ENCODE assay signal across 8 cellular contexts in the genomic region with DNA sequence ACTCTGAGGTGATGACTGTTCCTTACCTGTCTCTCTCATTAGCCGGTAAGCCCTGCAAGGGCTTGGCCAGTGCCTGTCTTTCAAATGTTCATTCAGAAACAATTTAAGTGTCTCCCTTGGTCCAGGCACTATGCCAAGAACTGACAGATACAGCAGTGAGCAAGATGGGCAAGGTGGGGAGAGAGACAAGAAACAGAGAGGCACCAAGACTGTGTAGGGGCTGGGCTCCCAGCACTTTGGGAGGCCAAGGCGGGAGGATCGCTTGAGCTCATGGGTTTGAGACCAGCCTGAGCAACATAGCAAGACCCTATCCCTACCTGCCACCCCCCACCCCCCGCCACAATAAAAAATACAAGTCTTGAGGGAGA. TPM values are rescaled to one million over a fixed set of nuclear protein-coding genes. Genes with fewer than 3 reads are reported as not detected.
A peak's percentile ranks its signal among the peaks of the same experiment; 100 is the strongest.
DNase-seq lines count a peak whose midpoint lies in the region; ATAC-seq, FAIRE-seq and TF ChIP-seq lines count a peak whose summit lies in the region.

No MANE protein-coding gene starts in this region.

- H2AFZ ChIP-seq in MM.1S (ENCODE audit: low read length) (0 out of 2 replicates have a peak overlapping the region, but pooled peaks have one; percentile 73), K562 (ENCODE audit: low read depth, low read length) (peak overlapping the region; percentile 78)

- no peaks in the 10 kb centered on the region for H3K9me1 ChIP-seq in K562 (ENCODE audit: control insufficient read depth, insufficient read depth, low read length)

- no peak for DNase-seq in GM12864 (ENCODE audit: low read depth)
- DNase-seq in MM.1S = no peak
- DNase-seq in K562 (ENCODE audit: extremely low read depth in 1 of 4, low spot score in 3 of 4) = peak; percentile 37 to 77 (median 40)
- no peak for DNase-seq in natural killer cell
- DNase-seq in NCI-H187 treated with DMSO at 0.1 percent for 48 hours (lab: John Stamatoyannopoulos, UW) = no peak
- no peak for DNase-seq in NCI-H1436 (lab: John Stamatoyannopoulos, UW)
- no peak for DNase-seq in effector CD4-positive, alpha-beta T cell

- FAIRE-seq in K562 (lab: Jason Lieb, UNC) = peak; percentile 84

- ATAC-seq in K562 (peak; percentile 40), natural killer cell (no peak), HG02763 (IDR thresholded peaks at IDR 0.05; ENCODE audit: unreplicated experiment) (no peak)

- H3K4me1 ChIP-seq in MM.1S (ENCODE audit: low read length) (peaks cover 28% of the 10 kb centered on the region), K562 (replicated peaks in 1 of 2; ENCODE audit: control insufficient read depth in 2 of 2, insufficient read depth in 2 of 2, low read length in 2 of 2) (peaks cover 29 to 35% of the 10 kb centered on the region in 2 experiments; a peak in 4 of 5 replicates)

- no peak for TF ChIP-seq EP300 in K562 (IDR thresholded peaks at IDR 0.05; ENCODE audit: low read length)

- H3K4me3 ChIP-seq in GM12864 (ENCODE audit: low read depth, low read length) = peak overlapping the region; percentile 83
- H3K4me3 ChIP-seq in MM.1S (ENCODE audit: low read length) = peak overlapping the region; percentile 80
- H3K4me3 ChIP-seq in K562 = peak overlapping the region; percentile 50

- H3K9ac ChIP-seq in MM.1S (ENCODE audit: low read length) = peak overlapping the region; percentile 89
- peak overlapping the region; percentile 97 to 98 for H3K9ac ChIP-seq in K562 (ENCODE audit: insufficient read depth in 1 of 2, low read depth in 2 of 2, low read length in 2 of 2)

- in situ Hi-C loops in K562 (cut with MboI) = no loop called here

- CTCF ChIA-PET in K562 (lab: Yijun Ruan, JAX; ENCODE audit: low intra/inter-chr PET ratio) = no interaction called here

- H3K9me2 ChIP-seq in MM.1S (replicated peaks; ENCODE audit: insufficient read depth, low read length) = no peaks in the 10 kb centered on the region

- H3K36me3 Mint-ChIP-seq in natural killer cell = no peaks in the 10 kb centered on the region

- H3K36me3 ChIP-seq in MM.1S (replicated peaks; ENCODE audit: insufficient read depth, low read length) = no peaks in the 10 kb centered on the region
- peaks cover 25% of the 10 kb centered on the region for H3K36me3 ChIP-seq in K562 (ENCODE audit: control insufficient read depth, insufficient read depth, low read length)

- no peaks in the 10 kb centered on the region for H4K20me1 ChIP-seq in MM.1S (ENCODE audit: insufficient read depth, low read length)
- H4K20me1 ChIP-seq in K562 (replicated peaks; ENCODE audit: control insufficient read depth, insufficient read depth, low read length) = no peaks in the 10 kb centered on the region

- peak overlapping the region; percentile 89 for H3K4me2 ChIP-seq in MM.1S (ENCODE audit: low read depth, low read length)
- peak overlapping the region; percentile 84 for H3K4me2 ChIP-seq in K562 (ENCODE audit: insufficient read depth, low read length)

- H3K4me3 Mint-ChIP-seq in natural killer cell = peak overlapping the region; percentile 86

- H3K9me3 ChIP-seq in MM.1S (replicated peaks; ENCODE audit: insufficient read depth, low read length) = no peaks in the 10 kb centered on the region
- H3K9me3 ChIP-seq in K562 (replicated peaks; ENCODE audit: control insufficient read depth, insufficient read depth, low read depth, low read length) = no peaks in the 10 kb centered on the region

- TF ChIP-seq CTCF in GM12864 (IDR thresholded peaks at IDR 0.05; ENCODE audit: low read depth, low read length, missing control alignments) (no peak), MM.1S (IDR thresholded peaks at IDR 0.05; ENCODE audit: low read length) (no peak), K562 (IDR thresholded peaks at IDR 0.05 in 2 of 3, conservative IDR thresholded peaks at IDR 0.05 in 1 of 3; ENCODE audit: insufficient read depth in 2 of 3, low read depth in 1 of 3, low read length in 3 of 3) (no peak), natural killer cell (IDR thresholded peaks at IDR 0.05) (no peak)

- peak overlapping the region; percentile 73 to 84 for H3K27ac Mint-ChIP-seq in natural killer cell

- H3K4me1 Mint-ChIP-seq in natural killer cell = peaks cover 5 to 13% of the 10 kb centered on the region in 2 donors

- no TSS peak for BruUV-seq in K562 (replicated peaks; lab: Mats Ljungman, UMichigan)

- H3K27me3 Mint-ChIP-seq in natural killer cell (ENCODE audit: low read depth in 2 of 2) = no peaks in the 10 kb centered on the region

- H3K9me3 Mint-ChIP-seq in natural killer cell = no peaks in the 10 kb centered on the region

- H3F3A ChIP-seq in MM.1S (ENCODE audit: insufficient read depth, low read length) = peaks cover 28% of the 10 kb centered on the region

- H3K79me2 ChIP-seq in MM.1S (ENCODE audit: low read length) (peaks cover 15% of the 10 kb centered on the region), K562 (ENCODE audit: control insufficient read depth, insufficient read depth, low read length) (peaks cover 7% of the 10 kb centered on the region; the same call in 2 of the 3 replicates)

- POLR2A ChIA-PET in K562 (lab: Yijun Ruan, JAX) = interaction anchor here (0.6 kb wide), 1 partner anchor 68 kb away, joined by 3 read pairs; no protein-coding TSS in a partner anchor

- no peak for TF ChIP-seq POLR2A in K562 (conservative IDR thresholded peaks at IDR 0.05)

- no peak for TF ChIP-seq RAD21 in K562 (CRISPR knock-in tag; conservative IDR thresholded peaks at IDR 0.05 in 1 of 2, IDR thresholded peaks at IDR 0.05 in 1 of 2)

- H3K27ac ChIP-seq in MM.1S (ENCODE audit: low read length) = no peak overlapping the region; the same call in 1 of the 2 replicates
- peak overlapping the region; percentile 96 for H3K27ac ChIP-seq in K562 (ENCODE audit: extremely low read depth, low read depth, low read length)

- intact Hi-C loops in K562 (cut with micrococcal nuclease) (no loop called here), natural killer cell (cut with micrococcal nuclease) (loop anchor here (2.0 to 10.0 kb wide), 2 partner anchors 132 to 596 kb away; a partner anchor contains a TSS)

- 4% methylated on average over 4 of the region's 4 CpGs for WGBS in K562 (ENCODE audit: insufficient coverage, low coverage, missing lambda C conversion rate)

- H3K27me3 ChIP-seq in MM.1S (replicated peaks; ENCODE audit: insufficient read depth, low read length) = no peaks in the 10 kb centered on the region
- H3K27me3 ChIP-seq in K562 (ENCODE audit: control insufficient read depth in 2 of 2, insufficient read depth in 2 of 2, low read length in 2 of 2) = no peaks in the 10 kb centered on the region

TF ChIP-seq in K562, 482 proteins besides CTCF, POLR2A, EP300 and RAD21 (continues in another document):
- TF ChIP-seq MEIS2 (IDR thresholded peaks at IDR 0.05; ENCODE audit: partially characterized antibody) = peak; percentile 42
- peak; percentile 11; the same call in 1 of the 2 replicates for TF ChIP-seq SMARCA5 (IDR thresholded peaks at IDR 0.05)
- TF ChIP-seq L3MBTL2 (IDR thresholded peaks at IDR 0.05) = no peak
- no peak for TF ChIP-seq SAFB2 (IDR thresholded peaks at IDR 0.05; ENCODE audit: borderline replicate concordance, low read depth, low read length, severe bottlenecking)
- TF ChIP-seq BCOR (IDR thresholded peaks at IDR 0.05) = peak; percentile 56
- no peak for TF ChIP-seq ESRRB (CRISPR knock-in tag; IDR thresholded peaks at IDR 0.05; ENCODE audit: borderline replicate concordance)
- TF ChIP-seq, protein P1, sequence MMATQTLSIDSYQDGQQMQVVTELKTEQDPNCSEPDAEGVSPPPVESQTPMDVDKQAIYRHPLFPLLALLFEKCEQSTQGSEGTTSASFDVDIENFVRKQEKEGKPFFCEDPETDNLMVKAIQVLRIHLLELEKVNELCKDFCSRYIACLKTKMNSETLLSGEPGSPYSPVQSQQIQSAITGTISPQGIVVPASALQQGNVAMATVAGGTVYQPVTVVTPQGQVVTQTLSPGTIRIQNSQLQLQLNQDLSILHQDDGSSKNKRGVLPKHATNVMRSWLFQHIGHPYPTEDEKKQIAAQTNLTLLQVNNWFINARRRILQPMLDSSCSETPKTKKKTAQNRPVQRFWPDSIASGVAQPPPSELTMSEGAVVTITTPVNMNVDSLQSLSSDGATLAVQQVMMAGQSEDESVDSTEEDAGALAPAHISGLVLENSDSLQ (IDR thresholded peaks at IDR 0.05) = peak; percentile 76

RNA-seq across cellular contexts. Expression of a gene that starts 1.3 kb away (rescaled TPM):
- total RNA-seq in K562 (2011; cell fraction: chromatin; rRNA removed; ENCODE audit: low replicate concordance) = 22.4 and 34.8 TPM in 2 replicates
- 21.8 and 28.7 TPM in 2 replicates for total RNA-seq in K562 (2011; cell fraction: nucleolus; rRNA removed)
- 21.8 and 24.6 TPM in 2 replicates for total RNA-seq in K562 (2011; cell fraction: nucleoplasm; rRNA removed)
- total RNA-seq in K562 (2014; rRNA removed) = 31.6 and 34.9 TPM in 2 replicates
- total RNA-seq in K562 (2014; rRNA removed; fragmentation: Illumina TruSeq; extraction: Trizol) = 31.0 and 31.1 TPM in 2 replicates
- total RNA-seq in K562 (2015; rRNA removed; fragmentation: Illumina TruSeq; extraction: Trizol) = 31.0 and 32.8 TPM in 2 replicates
- 31.8 and 34.9 TPM in 2 replicates for total RNA-seq in K562 (2021)
- 25.3 and 31.9 TPM in 2 replicates for polyA plus RNA-seq in K562 (2011; rRNA removed)
- polyA plus RNA-seq in K562 (2011; cell fraction: cytosol; rRNA removed) = 17.4 and 26.8 TPM in 2 replicates
- polyA plus RNA-seq in K562 (2011; cell fraction: nucleus; rRNA removed) = 31.1 and 34.7 TPM in 2 replicates
- polyA plus RNA-seq in K562 (2012) = 17.8 and 24.6 TPM in 2 replicates
- 40.5 and 41.0 TPM in 2 replicates for polyA plus RNA-seq in K562 (2014; fragmentation: Illumina TruSeq; extraction: Trizol)
- 1 to 10 TPM; 6.2 to 9.8 TPM for polyA plus RNA-seq in K562 (2014; fragmentation: Nextera tagmentation; extraction: Ambion mirVana)
- 32.5 and 38.1 TPM in 2 replicates for polyA plus RNA-seq in K562 (2014; rRNA removed)
- 21.7 and 24.9 TPM in 2 replicates for polyA minus RNA-seq in K562 (2011; rRNA and poly(A)+ RNA removed)
- polyA minus RNA-seq in K562 (2011; cell fraction: cytosol; rRNA and poly(A)+ RNA removed) = 6.5 and 13.8 TPM in 2 replicates
- 16.0 and 17.8 TPM in 2 replicates for polyA minus RNA-seq in K562 (2011; cell fraction: nucleus; rRNA and poly(A)+ RNA removed)
- 1 to 10 TPM; 2.6 to 6.7 (median 2.9) TPM for total RNA-seq in natural killer cell

Comparison
In these comparisons a context has a peak if more than half of its experiments do, and no peak if none do; other contexts are left out.
1. DNase-seq: peak in K562 (4 of 4); none in GM12864 (single experiment), MM.1S (single experiment), natural killer cell (single experiment), NCI-H187 treated with DMSO at 0.1 percent for 48 hours (single experiment), NCI-H1436 (single experiment) and effector CD4-positive, alpha-beta T cell (single experiment).
2. Peak in every context shown above with its lines, with median percentiles within 50 percentile points of each other: H3K4me3 ChIP-seq.